15 cellular contexts compared by ENCODE assay signal in genomic region chr16:80656161-80656560, GRCh38.
DNase-seq lines count a peak whose midpoint lies in the region; ATAC-seq and TF ChIP-seq lines count a peak whose summit lies in the region.
"Had no signal": no experiment of that assay in that cellular context is flagged by ENCODE, and none has a peak within 500 bp of the region (broad histone marks: within the 10 kb centered on the region; RNA-seq: fewer than 3 reads in every experiment).

No MANE protein-coding gene starts in this region.

- no peaks in the 10 kb centered on the region for H3K27me3 Mint-ChIP-seq in activated naive CD4-positive, alpha-beta T cell treated with anti-CD3 and anti-CD28 coated beads, Interleukin-2, amount 50 U/mL, for 24 hours
- H3K27me3 Mint-ChIP-seq in T-helper 17 cell: no peaks in the 10 kb centered on the region
- H3K27me3 Mint-ChIP-seq in central memory CD8-positive, alpha-beta T cell: no peaks in the 10 kb centered on the region

- no peak for TF ChIP-seq CTCF in GM10266 (IDR thresholded peaks at IDR 0.05; ENCODE audit: control insufficient read depth, insufficient read depth, low read depth, missing control alignments)

- H3K4me1 Mint-ChIP-seq in activated naive CD4-positive, alpha-beta T cell treated with anti-CD3 and anti-CD28 coated beads, Interleukin-2, amount 50 U/mL, for 24 hours: peaks cover 52% of the 10 kb centered on the region
- peaks cover 24% of the 10 kb centered on the region for H3K4me1 Mint-ChIP-seq in T-helper 17 cell
- peaks cover 39% of the 10 kb centered on the region for H3K4me1 Mint-ChIP-seq in central memory CD8-positive, alpha-beta T cell

- H3K27ac Mint-ChIP-seq in activated naive CD4-positive, alpha-beta T cell treated with anti-CD3 and anti-CD28 coated beads, Interleukin-2, amount 50 U/mL, for 24 hours: peak overlapping the region; percentile 95
- peak overlapping the region; percentile 92 for H3K27ac Mint-ChIP-seq in T-helper 17 cell
- peak overlapping the region; percentile 95 for H3K27ac Mint-ChIP-seq in central memory CD8-positive, alpha-beta T cell (ENCODE audit: low read depth)

- ATAC-seq in T-helper 17 cell: peak; percentile 16
- ATAC-seq in central memory CD8-positive, alpha-beta T cell (replicated peaks; ENCODE audit: extremely low read depth, poor library complexity, severe bottlenecking): peak; percentile 25
- ATAC-seq: HCT116, heart right ventricle had no signal

- no peak for DNase-seq in activated naive CD4-positive, alpha-beta T cell treated with anti-CD3 and anti-CD28 coated beads, Interleukin-2, amount 50 U/mL, for 16 hours
- DNase-seq in T-helper 17 cell: no peak
- no peak for DNase-seq in central memory CD8-positive, alpha-beta T cell (ENCODE audit: low spot score in 2 of 2)
- DNase-seq in GM10266 (ENCODE audit: extremely low spot score): no peak
- DNase-seq in NCI-H510A treated with DMSO at 0.1 percent for 48 hours (lab: John Stamatoyannopoulos, UW): no peak
- no peak for DNase-seq in HCEC 1CT
- DNase-seq: effector CD8-positive, alpha-beta T cell; heart right ventricle; KBM-7; NCI-H2029; NCI-H524 treated with DMSO at 0.1 percent for 48 hours; SHP77; sigmoid colon had no signal

- H3K9me3 Mint-ChIP-seq in activated naive CD4-positive, alpha-beta T cell treated with anti-CD3 and anti-CD28 coated beads, Interleukin-2, amount 50 U/mL, for 24 hours: peaks cover 16% of the 10 kb centered on the region
- peaks cover 6% of the 10 kb centered on the region for H3K9me3 Mint-ChIP-seq in central memory CD8-positive, alpha-beta T cell

- H3K36me3 Mint-ChIP-seq in activated naive CD4-positive, alpha-beta T cell treated with anti-CD3 and anti-CD28 coated beads, Interleukin-2, amount 50 U/mL, for 24 hours: peaks cover 5% of the 10 kb centered on the region
- peaks cover 2% of the 10 kb centered on the region for H3K36me3 Mint-ChIP-seq in T-helper 17 cell (ENCODE audit: low read depth)
- no peaks in the 10 kb centered on the region for H3K36me3 Mint-ChIP-seq in central memory CD8-positive, alpha-beta T cell (ENCODE audit: insufficient read depth)

- peak overlapping the region; percentile 89 for H3K4me3 Mint-ChIP-seq in activated naive CD4-positive, alpha-beta T cell treated with anti-CD3 and anti-CD28 coated beads, Interleukin-2, amount 50 U/mL, for 24 hours
- peak overlapping the region; percentile 85 for H3K4me3 Mint-ChIP-seq in T-helper 17 cell
- peak overlapping the region; percentile 83 for H3K4me3 Mint-ChIP-seq in central memory CD8-positive, alpha-beta T cell

- no peaks in the 10 kb centered on the region for H3K9me3 ChIP-seq in T-helper 17 cell (ENCODE audit: control insufficient read depth, low read length, poor library complexity, severe bottlenecking)
- H3K9me3 ChIP-seq: sigmoid colon had no signal
